In genomic region chr3:8669019-8669418, GRCh38 we compare ENCODE assay signal across 25 cellular contexts. TPM values are rescaled to one million over a fixed set of nuclear protein-coding genes. Genes with fewer than 3 reads are reported as not detected.
DNase-seq lines count a peak whose midpoint lies in the region; ATAC-seq and TF ChIP-seq lines count a peak whose summit lies in the region.
"Had no signal": no experiment of that assay in that cellular context is flagged by ENCODE, and none has a peak within 500 bp of the region (broad histone marks: within the 10 kb centered on the region; RNA-seq: fewer than 3 reads in every experiment).

No MANE protein-coding gene starts in this region.

- peaks cover 10% of the 10 kb centered on the region for H3K36me3 Mint-ChIP-seq in neural crest cell (ENCODE audit: low read depth)
- H3K36me3 Mint-ChIP-seq: CD8-positive, alpha-beta memory T cell had no signal

- no peaks in the 10 kb centered on the region for H3K79me2 ChIP-seq in SK-N-SH (ENCODE audit: insufficient read depth)

- H3K9me2 ChIP-seq in SK-N-SH: no peaks in the 10 kb centered on the region

- no peak overlapping the region for H3K4me3 Mint-ChIP-seq in neural crest cell
- H3K4me3 Mint-ChIP-seq: CD8-positive, alpha-beta memory T cell had no signal

- TF ChIP-seq CTCF in SK-N-SH (IDR thresholded peaks at IDR 0.05) (peak; percentile 17), choroid plexus epithelial cell (conservative IDR thresholded peaks at IDR 0.05; ENCODE audit: low read depth, low read length) (peak; percentile 16), neural crest cell (conservative IDR thresholded peaks at IDR 0.05) (peak; percentile 42)

- no peak overlapping the region for H3K27ac ChIP-seq in SK-N-SH (ENCODE audit: low read depth in 2 of 2, low read length in 1 of 2)
- H3K27ac ChIP-seq: 22Rv1, C4-2B, SK-N-MC had no signal

- no peak for DNase-seq in SK-N-SH
- DNase-seq in choroid plexus epithelial cell (ENCODE audit: low read depth): no peak
- no peak for DNase-seq in neural crest cell (ENCODE audit: low read depth, low spot score)
- no peak for DNase-seq in stimulated activated CD4-positive, alpha-beta T cell treated with anti-CD3 and anti-CD28 coated beads, Interleukin-2, amount 100 ng/mL, for 48 hours
- no peak for DNase-seq in NCI-H2081 treated with DMSO at 0.1 percent for 48 hours (lab: John Stamatoyannopoulos, UW)
- no peak for DNase-seq in NCI-H1105 treated with DMSO at 0.1 percent for 48 hours (lab: John Stamatoyannopoulos, UW)
- DNase-seq: AML-193; Calu3; CD8-positive, alpha-beta memory T cell; DMS53; GDM1; MV-4-11; NCI-H1694 treated with DMSO at 0.1 percent for 48 hours; NCI-H446 treated with DMSO at 0.1 percent for 48 hours; NCI-H526 treated with DMSO at 0.1 percent for 48 hours; PC-3; RPMI8226; SHP77 treated with DMSO at 0.1 percent for 48 hours had no signal

- no peak for TF ChIP-seq RAD21 in SK-N-SH (IDR thresholded peaks at IDR 0.05; ENCODE audit: low read length)

- H3K9me3 ChIP-seq in SK-N-SH: no peaks in the 10 kb centered on the region

- H3K4me2 ChIP-seq in SK-N-SH: no peak overlapping the region

- CTCF ChIA-PET in SK-N-SH (lab: Yijun Ruan, JAX): no interaction called here

- no peaks in the 10 kb centered on the region for H3K27me3 Mint-ChIP-seq in neural crest cell (ENCODE audit: low read depth)

- 89% methylated on average over 2 of the region's 2 CpGs for WGBS in SK-N-SH (ENCODE audit: low lambda C conversion rate)

- POLR2A ChIA-PET in SK-N-SH (lab: Yijun Ruan, JAX): no interaction called here

- no peaks in the 10 kb centered on the region for H3F3A ChIP-seq in SK-N-SH (replicated peaks; ENCODE audit: insufficient read depth)

- H3K4me3 ChIP-seq in SK-N-SH (ENCODE audit: low read depth in 2 of 2, low read length in 1 of 2) (no peak overlapping the region), choroid plexus epithelial cell (ENCODE audit: low read depth, low read length) (no peak overlapping the region)
- H3K4me3 ChIP-seq: SK-N-MC had no signal

- ATAC-seq in SK-N-SH treated with all-trans-retinoic acid at 6 μM for 48 hours (no peak), HG02884 (IDR thresholded peaks at IDR 0.05; ENCODE audit: unreplicated experiment) (no peak)
- ATAC-seq: HCT116, PC-3 had no signal

- peaks cover 11% of the 10 kb centered on the region for H3K9me3 Mint-ChIP-seq in neural crest cell

- H2AFZ ChIP-seq in SK-N-SH (ENCODE audit: low read depth): no peak overlapping the region

- H4K20me1 ChIP-seq in SK-N-SH (ENCODE audit: insufficient read depth): no peaks in the 10 kb centered on the region

- peaks cover 63% of the 10 kb centered on the region for H3K4me1 Mint-ChIP-seq in neural crest cell
- H3K4me1 Mint-ChIP-seq: CD8-positive, alpha-beta memory T cell had no signal

- no peak overlapping the region for H3K27ac Mint-ChIP-seq in neural crest cell (ENCODE audit: unreplicated experiment)
- H3K27ac Mint-ChIP-seq: CD8-positive, alpha-beta memory T cell; IgD-negative memory B cell had no signal

- no peak overlapping the region for H3K9ac ChIP-seq in SK-N-SH

- H3K27me3 ChIP-seq in SK-N-SH (ENCODE audit: insufficient read depth): no peaks in the 10 kb centered on the region

- TF ChIP-seq EP300 in SK-N-SH (IDR thresholded peaks at IDR 0.05; ENCODE audit: borderline replicate concordance in 1 of 2, low read depth in 1 of 2, low read length in 1 of 2): no peak

- no peaks in the 10 kb centered on the region; a peak in 1 of 4 replicates for H3K4me1 ChIP-seq in SK-N-SH (ENCODE audit: control insufficient read depth in 1 of 2, insufficient read depth in 2 of 2, low read depth in 1 of 2, low read length in 1 of 2)

- no peaks in the 10 kb centered on the region for H3K36me3 ChIP-seq in SK-N-SH (replicated peaks in 1 of 2; ENCODE audit: control insufficient read depth in 1 of 2, insufficient read depth in 2 of 2, low read length in 1 of 2)

TF ChIP-seq in SK-N-SH, 30 proteins besides CTCF, POLR2A, EP300 and RAD21:
- TF ChIP-seq RCOR1 (IDR thresholded peaks at IDR 0.05; ENCODE audit: low read length): no peak
- no peak for TF ChIP-seq FOSL2 (IDR thresholded peaks at IDR 0.05; ENCODE audit: borderline replicate concordance, low read depth)
- TF ChIP-seq FOXM1 (IDR thresholded peaks at IDR 0.05; ENCODE audit: low read depth): no peak
TF ChIP-seq in SK-N-SH: peak in this region for 0.

TF ChIP-seq in SK-N-SH treated with all-trans-retinoic acid at 6 μM for 48 hours, 23 proteins besides CTCF, POLR2A, EP300 and RAD21:
- TF ChIP-seq ARNTL (CRISPR knock-in tag; IDR thresholded peaks at IDR 0.05; ENCODE audit: borderline replicate concordance, low read depth) (no peak), TOX (CRISPR knock-in tag; IDR thresholded peaks at IDR 0.05; ENCODE audit: borderline replicate concordance) (no peak), ZC3H10 (CRISPR knock-in tag; IDR thresholded peaks at IDR 0.05) (no peak), ZFP30 (CRISPR knock-in tag; IDR thresholded peaks at IDR 0.05) (no peak), BACH2 (CRISPR knock-in tag; IDR thresholded peaks at IDR 0.05; ENCODE audit: borderline replicate concordance) (no peak), RARB (CRISPR knock-in tag; IDR thresholded peaks at IDR 0.05) (no peak)

RNA-seq across cellular contexts. Expression of gene SSUH2, which starts 24.4 kb away (rescaled TPM):
- polyA plus RNA-seq in SK-N-SH (2012; rRNA removed): 0.18 and 0.26 TPM in 2 replicates
- 0.10 and 0.30 TPM in 2 replicates for polyA plus RNA-seq in SK-N-SH (2012; cell fraction: cytosol; rRNA removed)
- 0.75 and 1.1 TPM in 2 replicates for polyA plus RNA-seq in SK-N-SH (2012; cell fraction: nucleus; rRNA removed)
- total RNA-seq in neural crest cell: 14.1 and 18.0 TPM in 2 replicates
- total RNA-seq: Calu3; CD8-positive, alpha-beta memory T cell had no signal
- polyA plus RNA-seq: CD8-positive, alpha-beta memory T cell; IgD-negative memory B cell had no signal
